Comparison of ENCODE assay signal across 8 cellular contexts in genomic region chr19:3034845-3035541, GRCh38. TPM values are rescaled to one million over a fixed set of nuclear protein-coding genes. Genes with fewer than 3 reads are reported as not detected.
DNase-seq lines count a peak whose midpoint lies in the region; ATAC-seq and TF ChIP-seq lines count a peak whose summit lies in the region.

No MANE protein-coding gene starts in this region.

- RAD21 ChIA-PET in HCT116 (lab: Charles Lee; ENCODE audit: low non-redundant PET in 1 of 2, low total read pairs in 2 of 2, uncharacterized antibody in 2 of 2, unreplicated experiment in 2 of 2): interaction anchor here (0.6 to 1.3 kb wide), 2 partner anchors 21 to 69 kb away, joined by 3 to 4 read pairs; no protein-coding TSS in a partner anchor

- POLR2A ChIA-PET in HCT116 (lab: Charles Lee): interaction anchor here (1.0 to 1.4 kb wide), 5 partner anchors 18 to 250 kb away, joined by 3 to 5 read pairs (median 3); no protein-coding TSS in a partner anchor

- H3K9ac ChIP-seq in BLaER1: peak overlapping the region; percentile 76
- peak overlapping the region; percentile 75 for H3K9ac ChIP-seq in HCT116 (ENCODE audit: low read length)

- H3K4me1 Mint-ChIP-seq in dendritic cell treated with granulocyte-macrophage colony-stimulating factor and Interleukin-4, amounts not matched to agents 40 ng/mL and 50 ng/mL, for 4 days (ENCODE audit: low read depth): peaks cover 29% of the 10 kb centered on the region

- WGBS in thyroid gland, 2 donors: 20 to 21% methylated on average over 13 to 23 of the region's 23 CpGs

- H3K27ac ChIP-seq in BLaER1 (peak overlapping the region; percentile 83), HCT116 (ENCODE audit: low read depth, low read length) (peak overlapping the region; percentile 94), thyroid gland (peak overlapping the region in 2 of 3 donors; percentile 77 to 95)

- H3K79me2 ChIP-seq in HCT116 (ENCODE audit: insufficient read depth, low read length): no peaks in the 10 kb centered on the region

- no peaks in the 10 kb centered on the region for H4K20me1 ChIP-seq in BLaER1
- H4K20me1 ChIP-seq in HCT116 (ENCODE audit: insufficient read depth): no peaks in the 10 kb centered on the region

- CTCF ChIA-PET in HCT116 (lab: Charles Lee): interaction anchor here (1.6 to 2.0 kb wide), 6 partner anchors 18 to 241 kb away, joined by 4 to 20 read pairs (median 6); no protein-coding TSS in a partner anchor

- H3K4me1 ChIP-seq in BLaER1 (peaks cover 29% of the 10 kb centered on the region), HCT116 (ENCODE audit: control insufficient read depth in 1 of 2, insufficient read depth in 2 of 2, low read length in 2 of 2) (peaks cover 32 to 63% of the 10 kb centered on the region in 2 experiments), mucosa of descending colon (ENCODE audit: low read depth) (peaks cover 16% of the 10 kb centered on the region), thyroid gland (peaks cover 11 to 28% of the 10 kb centered on the region in 2 donors)

- H3K36me3 ChIP-seq in BLaER1 (no peaks in the 10 kb centered on the region), HCT116 (ENCODE audit: control insufficient read depth in 1 of 2, insufficient read depth in 2 of 2, low read length in 2 of 2) (no peaks in the 10 kb centered on the region), mucosa of descending colon (ENCODE audit: low read depth) (no peaks in the 10 kb centered on the region), thyroid gland (no peaks in the 10 kb centered on the region)

- peak overlapping the region; percentile 83 for H3K4me3 Mint-ChIP-seq in dendritic cell treated with granulocyte-macrophage colony-stimulating factor and Interleukin-4, amounts not matched to agents 40 ng/mL and 50 ng/mL, for 4 days

- TF ChIP-seq POLR2A in HCT116 (IDR thresholded peaks at IDR 0.05; ENCODE audit: borderline replicate concordance, extremely low read depth, insufficient read depth, insufficient read length) (no peak), thyroid gland (IDR thresholded peaks at IDR 0.05) (no peak)

- intact Hi-C loops in HCT116 (cut with micrococcal nuclease) (no loop called here), mucosa of descending colon (cut with DNase I, micrococcal nuclease) (no loop called here), thyroid gland (cut with DNase I) (loop anchor here (5.0 kb wide), 1 partner anchor 72 kb away; no protein-coding TSS in a partner anchor)
- intact Hi-C loops in dendritic cell treated with granulocyte-macrophage colony-stimulating factor and Interleukin-4, amounts not matched to agents 40 ng/mL and 50 ng/mL, for 4 days (cut with micrococcal nuclease): loop anchor here (5.0 kb wide), 1 partner anchor 58 kb away; the partner anchor contains the start of gene TLE6

- no peaks in the 10 kb centered on the region for H3K9me3 ChIP-seq in BLaER1
- no peaks in the 10 kb centered on the region for H3K9me3 ChIP-seq in HCT116 (ENCODE audit: control insufficient read depth in 1 of 2, insufficient read depth in 1 of 2, low read depth in 1 of 2, low read length in 2 of 2)
- H3K9me3 ChIP-seq in mucosa of descending colon: no peaks in the 10 kb centered on the region
- no peaks in the 10 kb centered on the region for H3K9me3 ChIP-seq in thyroid gland

- TF ChIP-seq RAD21 in HCT116 (IDR thresholded peaks at IDR 0.05; ENCODE audit: low read depth): no peak

- H3K36me3 Mint-ChIP-seq in dendritic cell treated with granulocyte-macrophage colony-stimulating factor and Interleukin-4, amounts not matched to agents 40 ng/mL and 50 ng/mL, for 4 days (ENCODE audit: low read depth): no peaks in the 10 kb centered on the region

- BruUV-seq in HCT116 (replicated peaks; lab: Mats Ljungman, UMichigan): TSS peak; percentile 99

- peaks cover 30% of the 10 kb centered on the region for H3K27me3 ChIP-seq in BLaER1
- no peaks in the 10 kb centered on the region; the same call in 1 of the 2 replicates for H3K27me3 ChIP-seq in HCT116 (ENCODE audit: insufficient read depth, low read length)
- no peaks in the 10 kb centered on the region for H3K27me3 ChIP-seq in thyroid gland

- H3K4me3 ChIP-seq in BLaER1: peak overlapping the region; percentile 72
- peak overlapping the region; percentile 53 to 70 for H3K4me3 ChIP-seq in HCT116 (replicated peaks in 1 of 2; ENCODE audit: low read depth in 1 of 2, low read length in 2 of 2)
- no peak overlapping the region for H3K4me3 ChIP-seq in mucosa of descending colon
- H3K4me3 ChIP-seq in thyroid gland (replicated peaks in 1 of 3): peak overlapping the region in 1 of 3 donors; percentile 36

- H3K4me2 ChIP-seq in BLaER1: peak overlapping the region; percentile 100
- peak overlapping the region; percentile 98 for H3K4me2 ChIP-seq in HCT116 (ENCODE audit: low read length)

- TF ChIP-seq CTCF in HCT116 (IDR thresholded peaks at IDR 0.05 in 2 of 3, conservative IDR thresholded peaks at IDR 0.05 in 1 of 3; ENCODE audit: borderline replicate concordance in 1 of 3, insufficient read depth in 1 of 3, low read depth in 2 of 3, low read length in 2 of 3) (no peak), mucosa of descending colon (IDR thresholded peaks at IDR 0.05) (no peak), thyroid gland (IDR thresholded peaks at IDR 0.05) (no peak)

- no peak overlapping the region for H2AFZ ChIP-seq in HCT116 (ENCODE audit: low read depth, low read length, poor library complexity, severe bottlenecking)

- ATAC-seq in HCT116: no peak
- peak; percentile 26 for ATAC-seq in mucosa of descending colon
- no peak for ATAC-seq in HG02798 (IDR thresholded peaks at IDR 0.05; ENCODE audit: poor library complexity, unreplicated experiment)

- H3K9me2 ChIP-seq in HCT116 (ENCODE audit: insufficient read depth): no peaks in the 10 kb centered on the region

- H3K27me3 Mint-ChIP-seq in dendritic cell treated with granulocyte-macrophage colony-stimulating factor and Interleukin-4, amounts not matched to agents 40 ng/mL and 50 ng/mL, for 4 days: peaks cover 68% of the 10 kb centered on the region

- DNase-seq in HCT116 (ENCODE audit: low read depth, low spot score) (no peak), T-helper 1 cell (peak in 3 of 5 donors; percentile 24 to 60 (median 33)), mucosa of descending colon (peak; percentile 61 to 74 (median 69)), thyroid gland (no peak), T1000 (lab: John Stamatoyannopoulos, UW) (no peak)

- no peaks in the 10 kb centered on the region for H3K9me3 Mint-ChIP-seq in dendritic cell treated with granulocyte-macrophage colony-stimulating factor and Interleukin-4, amounts not matched to agents 40 ng/mL and 50 ng/mL, for 4 days

- peak overlapping the region; percentile 93 for H3K27ac Mint-ChIP-seq in dendritic cell treated with granulocyte-macrophage colony-stimulating factor and Interleukin-4, amounts not matched to agents 40 ng/mL and 50 ng/mL, for 4 days

TF ChIP-seq in HCT116, 20 proteins besides CTCF, POLR2A, EP300 and RAD21:
- no peak for TF ChIP-seq ELF1 (IDR thresholded peaks at IDR 0.05; ENCODE audit: borderline replicate concordance, low read depth)

RNA-seq across cellular contexts. Expression of gene TLE2, which starts 5.9 kb away (rescaled TPM):
- total RNA-seq in HCT116 (2021; ENCODE audit: unreplicated experiment) (35.6 TPM), mucosa of descending colon (10 to 100 TPM; 40.0 to 66.5 (median 63.5) TPM), thyroid gland (100 to 1,000 TPM in 1 of 4 donors, 10 to 100 TPM in 3; 81.3 to 114 (median 90.3) TPM)
- polyA plus RNA-seq in HCT116 (2012): 41.3 and 49.3 TPM in 2 replicates

RNA-seq across cellular contexts. Expression of gene TLE5, which starts 27.3 kb away (rescaled TPM):
- total RNA-seq in HCT116 (2021; ENCODE audit: unreplicated experiment) (263 TPM), mucosa of descending colon (100 to 1,000 TPM; 427 to 664 (median 556) TPM), thyroid gland (100 to 1,000 TPM; 398 to 892 (median 498) TPM)
- 320 and 329 TPM in 2 replicates for polyA plus RNA-seq in HCT116 (2012)

RNA-seq across cellular contexts. Expression of gene TLE6, which starts 57.6 kb away (rescaled TPM):
- total RNA-seq in HCT116 (2021; ENCODE audit: unreplicated experiment) (10.9 TPM), mucosa of descending colon (1 to 10 TPM; 1.8 to 4.1 (median 3.0) TPM), thyroid gland (10 to 100 TPM in 3 of 4 donors, 1 to 10 TPM in 1; 2.4 to 20.7 (median 11.6) TPM)
- polyA plus RNA-seq in HCT116 (2012): 12.5 and 15.2 TPM in 2 replicates

RNA-seq across cellular contexts. Expression of gene GNA11, which starts 59.2 kb away (rescaled TPM):
- 56.5 TPM for total RNA-seq in HCT116 (2021; ENCODE audit: unreplicated experiment)
- 48.4 and 50.8 TPM in 2 replicates for polyA plus RNA-seq in HCT116 (2012)
- total RNA-seq in mucosa of descending colon: 100 to 1,000 TPM; 182 to 349 (median 234) TPM
- 10 to 100 TPM; 49.9 to 69.6 (median 63.8) TPM for total RNA-seq in thyroid gland

Comparison
In these comparisons a context has a peak if more than half of its experiments do, and no peak if none do; other contexts are left out.
1. DNase-seq: peak in T-helper 1 cell (3 of 5) and mucosa of descending colon (3 of 3); none in HCT116 (single experiment), thyroid gland (0 of 2) and T1000 (single experiment).
2. intact Hi-C loops: an anchor here in dendritic cell treated with granulocyte-macrophage colony-stimulating factor and Interleukin-4, amounts not matched to agents 40 ng/mL and 50 ng/mL, for 4 days (5.0 kb wide) and thyroid gland (5.0 kb wide); none called in HCT116 and mucosa of descending colon.
3. Peak in every context shown above with its lines, with median percentiles within 50 percentile points of each other: H3K27ac ChIP-seq.